ENCODE assay signal across 1 cellular context in genomic region chrX:79336869-79337815, GRCh38.
TF ChIP-seq lines count a peak whose summit lies in the region.

No MANE protein-coding gene starts in this region.

TF ChIP-seq in GM23338, 12 proteins besides CTCF, POLR2A, EP300 and RAD21 (continued from another document):
- TF ChIP-seq ZNF462 (CRISPR knock-in tag; IDR thresholded peaks at IDR 0.05) (no peak), ZNF331 (CRISPR knock-in tag; IDR thresholded peaks at IDR 0.05; ENCODE audit: low read depth) (no peak), CREB1 (CRISPR knock-in tag; IDR thresholded peaks at IDR 0.05; ENCODE audit: low read depth) (no peak)
